8 cellular contexts compared by ENCODE assay signal in genomic region chr19:15584541-15585115, GRCh38. TPM values are rescaled to one million over a fixed set of nuclear protein-coding genes. Genes with fewer than 3 reads are reported as not detected.
DNase-seq lines count a peak whose midpoint lies in the region; ATAC-seq and TF ChIP-seq lines count a peak whose summit lies in the region.

No MANE protein-coding gene starts in this region.

- H3K9me2 ChIP-seq in Karpas-422 (replicated peaks; ENCODE audit: insufficient read depth, low read length) (no peaks in the 10 kb centered on the region), SU-DHL-6 (replicated peaks; ENCODE audit: insufficient read depth, low read length) (no peaks in the 10 kb centered on the region)

- no peak overlapping the region for H3K9ac ChIP-seq in Karpas-422 (ENCODE audit: low read length)
- H3K9ac ChIP-seq in SU-DHL-6 (ENCODE audit: low read length), result no peak overlapping the region

- H3K27me3 ChIP-seq in Karpas-422 (ENCODE audit: low read length) (no peaks in the 10 kb centered on the region), SU-DHL-6 (ENCODE audit: low read length) (no peaks in the 10 kb centered on the region), cardiac muscle cell (no peaks in the 10 kb centered on the region), aorta (ENCODE audit: control insufficient read depth in 1 of 2, insufficient read depth in 2 of 2, low read length in 1 of 2) (no peaks in the 10 kb centered on the region)

- intact Hi-C loops in aorta (cut with DNase I), result loop anchor here in 1 of 2 donors (2.0 kb wide), 1 partner anchor 284 kb away; no protein-coding TSS in a partner anchor

- TF ChIP-seq CTCF in SU-DHL-6 (IDR thresholded peaks at IDR 0.05; ENCODE audit: insufficient read depth, low read length, poor library complexity, severe bottlenecking) (peak; percentile 91), cardiac muscle cell (IDR thresholded peaks at IDR 0.05; ENCODE audit: low read depth, low read length) (peak; percentile 95)

- no peaks in the 10 kb centered on the region for H3K9me3 Mint-ChIP-seq in activated naive CD4-positive, alpha-beta T cell treated with anti-CD3 and anti-CD28 coated beads, Interleukin-2, amount 50 U/mL, for 72 hours

- no peaks in the 10 kb centered on the region for H3K79me2 ChIP-seq in Karpas-422 (ENCODE audit: low read length)
- H3K79me2 ChIP-seq in SU-DHL-6 (ENCODE audit: insufficient read depth, low read length), result no peaks in the 10 kb centered on the region

- H3F3A ChIP-seq in SU-DHL-6 (ENCODE audit: insufficient read depth), result no peaks in the 10 kb centered on the region

- H3K4me2 ChIP-seq in Karpas-422 (ENCODE audit: low read depth, low read length, poor library complexity, severe bottlenecking) (no peak overlapping the region), SU-DHL-6 (ENCODE audit: low read depth, low read length, poor library complexity, severe bottlenecking) (no peak overlapping the region)

- H3K27ac ChIP-seq in Karpas-422 (ENCODE audit: low read length) (no peak overlapping the region), SU-DHL-6 (ENCODE audit: low read depth, low read length) (no peak overlapping the region), cardiac muscle cell (no peak overlapping the region), aorta (ENCODE audit: low read depth in 1 of 2, low read length in 2 of 2) (no peak overlapping the region)

- H4K20me1 ChIP-seq in Karpas-422 (ENCODE audit: insufficient read depth, low read depth, low read length), result 0 out of 2 replicates have a peak, but pooled peaks cover 3% of the 10 kb centered on the region
- no peaks in the 10 kb centered on the region for H4K20me1 ChIP-seq in SU-DHL-6 (ENCODE audit: low read depth, low read length)

- H2AFZ ChIP-seq in Karpas-422 (ENCODE audit: low read length) (no peak overlapping the region), SU-DHL-6 (ENCODE audit: low read depth, low read length, severe bottlenecking) (no peak overlapping the region)

- no peaks in the 10 kb centered on the region for H3K9me3 ChIP-seq in Karpas-422 (ENCODE audit: low read length)
- no peaks in the 10 kb centered on the region for H3K9me3 ChIP-seq in SU-DHL-6 (ENCODE audit: insufficient read depth, low read length)
- H3K9me3 ChIP-seq in cardiac muscle cell (ENCODE audit: low read depth), result no peaks in the 10 kb centered on the region
- H3K9me3 ChIP-seq in aorta (ENCODE audit: control insufficient read depth, low read length), result no peaks in the 10 kb centered on the region

- H3K4me3 ChIP-seq in Karpas-422 (ENCODE audit: low read length) (no peak overlapping the region), SU-DHL-6 (ENCODE audit: insufficient read depth, low read length, poor library complexity, severe bottlenecking) (no peak overlapping the region), cardiac muscle cell (no peak overlapping the region), aorta (ENCODE audit: low read length in 2 of 2) (no peak overlapping the region)

- WGBS in aorta, 2 donors, result 8 to 12% methylated on average over 30 to 35 of the region's 35 CpGs

- H3K36me3 Mint-ChIP-seq in activated naive CD4-positive, alpha-beta T cell treated with anti-CD3 and anti-CD28 coated beads, Interleukin-2, amount 50 U/mL, for 72 hours, result no peaks in the 10 kb centered on the region

- no peaks in the 10 kb centered on the region for H3K4me1 ChIP-seq in Karpas-422 (ENCODE audit: low read length)
- no peaks in the 10 kb centered on the region for H3K4me1 ChIP-seq in cardiac muscle cell (ENCODE audit: low read depth)
- H3K4me1 ChIP-seq in aorta (ENCODE audit: control insufficient read depth in 1 of 2, insufficient read depth in 2 of 2, low read length in 2 of 2), result no peaks in the 10 kb centered on the region

- H3K36me3 ChIP-seq in Karpas-422 (ENCODE audit: insufficient read depth, low read length) (no peaks in the 10 kb centered on the region), SU-DHL-6 (ENCODE audit: low read length) (no peaks in the 10 kb centered on the region), cardiac muscle cell (no peaks in the 10 kb centered on the region), aorta (ENCODE audit: control insufficient read depth in 1 of 2, insufficient read depth in 2 of 2, low read length in 1 of 2) (no peaks in the 10 kb centered on the region)

- no peak overlapping the region for H3K27ac Mint-ChIP-seq in activated naive CD4-positive, alpha-beta T cell treated with anti-CD3 and anti-CD28 coated beads, Interleukin-2, amount 50 U/mL, for 72 hours

- DNase-seq in DMS114 treated with DMSO at 0.1 percent for 48 hours (lab: John Stamatoyannopoulos, UW; ENCODE audit: unreplicated experiment) (peak; percentile 76), Karpas-422 (peak; percentile 89), cardiac muscle cell (ENCODE audit: low read depth in 1 of 2, low spot score in 1 of 2) (peak in 1 of 2 donors; percentile 68), putamen (ENCODE audit: low spot score) (peak; percentile 20), aorta (peak; percentile 84 to 94)
- DNase-seq in activated naive CD4-positive, alpha-beta T cell treated with anti-CD3 and anti-CD28 coated beads, Interleukin-2, amount 50 U/mL, for 72 hours (ENCODE audit: low spot score in 2 of 2), result peak; percentile 73 to 91

- peak; percentile 90 to 95 for ATAC-seq in activated naive CD4-positive, alpha-beta T cell treated with anti-CD3 and anti-CD28 coated beads, Interleukin-2, amount 50 U/mL, for 72 hours
- ATAC-seq in aorta (ENCODE audit: low FRiP score) (peak; percentile 79), HG03521 (IDR thresholded peaks at IDR 0.05; ENCODE audit: unreplicated experiment) (no peak)

RNA-seq across cellular contexts. Expression of gene CYP4F8, which starts 30.4 kb away (rescaled TPM):
- not detected in 2 replicates for total RNA-seq in Karpas-422 (2014; rRNA removed; shearing (Covaris generic); ENCODE audit: low replicate concordance)
- total RNA-seq in activated naive CD4-positive, alpha-beta T cell treated with anti-CD3 and anti-CD28 coated beads, Interleukin-2, amount 50 U/mL, for 72 hours, result not detected
- total RNA-seq in cardiac muscle cell (not detected in 2 replicates), aorta (not detected)
- polyA plus RNA-seq in cardiac muscle cell (not detected in 2 replicates), aorta (not detected)

RNA-seq across cellular contexts. Expression of gene CYP4F3, which starts 56.1 kb away (rescaled TPM):
- total RNA-seq in Karpas-422 (2014; rRNA removed; shearing (Covaris generic); ENCODE audit: low replicate concordance), result not detected in 2 replicates
- total RNA-seq in activated naive CD4-positive, alpha-beta T cell treated with anti-CD3 and anti-CD28 coated beads, Interleukin-2, amount 50 U/mL, for 72 hours, result under 1 TPM; 0.14 to 0.18 TPM
- total RNA-seq in cardiac muscle cell (not detected in 2 replicates), aorta (under 1 TPM; 0.71 to 0.90 TPM)
- polyA plus RNA-seq in cardiac muscle cell (not detected in 2 replicates), aorta (not detected)
